16 cellular contexts compared by ENCODE assay signal in the genomic region with DNA sequence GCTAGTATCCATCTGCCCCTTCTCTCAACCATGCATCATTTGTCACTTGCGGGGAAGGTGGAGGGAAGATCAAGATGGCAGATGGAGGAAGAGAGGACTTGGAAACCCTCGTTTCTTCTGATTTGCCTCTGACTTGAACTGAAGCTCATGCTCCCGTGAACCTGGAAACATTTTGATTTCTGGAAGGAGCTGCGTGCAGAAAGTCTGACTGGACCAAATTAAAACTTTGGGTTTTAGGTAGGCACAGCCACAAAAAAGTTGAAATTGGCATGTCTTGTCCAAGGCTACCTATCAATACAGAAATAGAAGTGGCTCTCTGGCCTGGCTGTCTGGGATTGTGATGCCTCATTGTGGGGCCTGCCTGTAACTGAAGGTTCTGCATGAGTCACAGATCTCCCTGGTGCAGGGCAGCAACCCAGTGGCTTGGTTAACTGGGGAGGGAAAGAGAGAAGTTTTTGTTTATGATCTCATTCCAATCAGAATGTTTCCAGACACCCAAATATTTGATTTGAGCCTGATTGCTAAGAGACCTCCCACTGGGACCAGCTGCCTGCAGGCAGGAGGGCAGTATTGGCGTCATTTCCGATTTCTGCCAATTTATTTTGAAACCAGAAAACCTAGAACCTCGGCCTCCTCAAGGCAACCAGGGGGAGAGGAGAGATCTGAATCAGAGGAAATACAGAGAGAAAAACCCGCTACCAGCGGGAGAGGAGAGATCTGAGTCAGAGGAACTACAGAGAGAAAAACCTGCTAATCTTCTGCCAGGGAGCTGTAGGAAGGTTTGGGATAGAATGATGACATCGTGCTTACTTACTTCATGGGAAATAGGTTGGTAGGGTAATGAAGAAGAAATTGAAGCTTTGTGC.
DNase-seq lines count a peak whose midpoint lies in the region; ATAC-seq, FAIRE-seq and TF ChIP-seq lines count a peak whose summit lies in the region.
"Had no signal": no experiment of that assay in that cellular context is flagged by ENCODE, and none has a peak within 500 bp of the region (broad histone marks: within the 10 kb centered on the region; RNA-seq: fewer than 3 reads in every experiment).

No MANE protein-coding gene starts in this region.

- FAIRE-seq in HepG2 (lab: Jason Lieb, UNC), result no peak

- 12% methylated on average over 10 of the region's 10 CpGs for WGBS in HepG2 (ENCODE audit: low lambda C conversion rate)
- WGBS in right lobe of liver (ENCODE audit: insufficient coverage, low coverage, low lambda C conversion rate, missing lambda C conversion rate), result 52% methylated on average over 10 of the region's 10 CpGs
- WGBS in esophagus muscularis mucosa, result 78% methylated on average over 10 of the region's 10 CpGs

- no peak for TF ChIP-seq EP300 in HepG2 (IDR thresholded peaks at IDR 0.05; ENCODE audit: low read depth in 2 of 2, low read length in 2 of 2)
- no peak for TF ChIP-seq EP300 in HepG2 (CRISPR knock-in tag; IDR thresholded peaks at IDR 0.05; ENCODE audit: borderline replicate concordance)
- TF ChIP-seq EP300 in esophagus muscularis mucosa (IDR thresholded peaks at IDR 0.05), result no peak

- CTCF ChIA-PET in HepG2 (lab: Yijun Ruan, JAX; ENCODE audit: low intra/inter-chr PET ratio, low total read pairs), result no interaction called here
- CTCF ChIA-PET in activated CD4-positive, alpha-beta T cell treated with anti-CD3 and anti-CD28 coated beads, Interleukin-2, amount 10 ng/mL, durations not matched to agents 7 days and 5 days (lab: Charles Lee), result no interaction called here

- H3K36me3 Mint-ChIP-seq in activated CD4-positive, alpha-beta T cell treated with anti-CD3 and anti-CD28 coated beads, Interleukin-2, amount 10 ng/mL, durations not matched to agents 7 days and 5 days (ENCODE audit: low read depth), result no peaks in the 10 kb centered on the region

- DNase-seq in HepG2 (ENCODE audit: low spot score) (peak; percentile 1), right lobe of liver (no peak), RPMI7951 (ENCODE audit: low read depth) (peak; percentile 95), esophagus muscularis mucosa (ENCODE audit: extremely low spot score) (peak; percentile 72), SK-N-DZ (ENCODE audit: low spot score) (no peak), GM19238 (ENCODE audit: insufficient read length, low spot score) (no peak)
- no peak for DNase-seq in activated CD4-positive, alpha-beta T cell treated with anti-CD3 and anti-CD28 coated beads, Interleukin-2, amount 10 ng/mL, durations not matched to agents 7 days and 5 days
- DNase-seq: activated T-cell treated with anti-CD3 and anti-CD28 coated beads, Interleukin-2, amount 50 U/mL, for 48 hours; DMS53; effector CD4-positive, alpha-beta T cell; glutamatergic neuron; left colon; spleen; upper lobe of left lung had no signal

- H3K9me3 ChIP-seq in HepG2 (ENCODE audit: low read length) (no peaks in the 10 kb centered on the region), right lobe of liver (no peaks in the 10 kb centered on the region), esophagus muscularis mucosa (no peaks in the 10 kb centered on the region)
- H3K9me3 ChIP-seq: upper lobe of left lung had no signal

- H3K27me3 ChIP-seq in HepG2 (ENCODE audit: control insufficient read depth in 1 of 2, insufficient read depth in 2 of 2, low read length in 2 of 2) (no peaks in the 10 kb centered on the region), right lobe of liver (no peaks in the 10 kb centered on the region), esophagus muscularis mucosa (no peaks in the 10 kb centered on the region)
- H3K27me3 ChIP-seq: spleen, upper lobe of left lung had no signal

- H3K9ac ChIP-seq in HepG2 (ENCODE audit: insufficient read depth, low read depth, low read length), result no peak overlapping the region

- no TSS peak for BruUV-seq in HepG2 (replicated peaks; lab: Mats Ljungman, UMichigan)

- H3K9me3 Mint-ChIP-seq in activated CD4-positive, alpha-beta T cell treated with anti-CD3 and anti-CD28 coated beads, Interleukin-2, amount 10 ng/mL, durations not matched to agents 7 days and 5 days, result peaks cover 14% of the 10 kb centered on the region

- H3K79me2 ChIP-seq in HepG2 (ENCODE audit: insufficient read depth, low read length), result no peaks in the 10 kb centered on the region

- H3K36me3 ChIP-seq in HepG2 (replicated peaks in 1 of 2; ENCODE audit: control insufficient read depth in 1 of 2, insufficient read depth in 2 of 2, low read length in 2 of 2) (no peaks in the 10 kb centered on the region), right lobe of liver (no peaks in the 10 kb centered on the region), esophagus muscularis mucosa (no peaks in the 10 kb centered on the region)
- H3K36me3 ChIP-seq: spleen, upper lobe of left lung had no signal

- TF ChIP-seq CTCF in HepG2 (CRISPR knock-in tag; IDR thresholded peaks at IDR 0.05) (no peak), right lobe of liver (IDR thresholded peaks at IDR 0.05) (no peak), esophagus muscularis mucosa (IDR thresholded peaks at IDR 0.05) (no peak)

- no peak overlapping the region for H3K27ac Mint-ChIP-seq in activated CD4-positive, alpha-beta T cell treated with anti-CD3 and anti-CD28 coated beads, Interleukin-2, amount 10 ng/mL, durations not matched to agents 7 days and 5 days

- no peak for ATAC-seq in HepG2
- ATAC-seq in right lobe of liver, result no peak
- ATAC-seq in GM18517 (IDR thresholded peaks at IDR 0.05; ENCODE audit: unreplicated experiment), result no peak
- ATAC-seq: left colon had no signal

- H3K27ac ChIP-seq in HepG2 (ENCODE audit: extremely low read length, insufficient read depth, low read length) (no peak overlapping the region), right lobe of liver (no peak overlapping the region), esophagus muscularis mucosa (replicated peaks in 1 of 4) (no peak overlapping the region)
- H3K27ac ChIP-seq: spleen, upper lobe of left lung had no signal

- in situ Hi-C loops in HepG2 (cut with HindIII; ENCODE audit: extremely low pct_ligation_motif_present, low pct_unique_long_range_greater_than_20kb), result loop anchor here (25.0 kb wide), 1 partner anchor 602 kb away; no protein-coding TSS in a partner anchor

- no peaks in the 10 kb centered on the region for H3K4me1 Mint-ChIP-seq in activated CD4-positive, alpha-beta T cell treated with anti-CD3 and anti-CD28 coated beads, Interleukin-2, amount 10 ng/mL, durations not matched to agents 7 days and 5 days
- H3K4me1 Mint-ChIP-seq: neural crest cell had no signal

- no peaks in the 10 kb centered on the region for H3K4me1 ChIP-seq in HepG2 (ENCODE audit: insufficient read depth, low read length)
- no peaks in the 10 kb centered on the region for H3K4me1 ChIP-seq in right lobe of liver
- H3K4me1 ChIP-seq in esophagus muscularis mucosa, result no peaks in the 10 kb centered on the region
- H3K4me1 ChIP-seq: spleen, upper lobe of left lung had no signal

- intact Hi-C loops in HepG2 (cut with micrococcal nuclease; ENCODE audit: unreplicated experiment), result no loop called here
- intact Hi-C loops in right lobe of liver (cut with DNase I), result no loop called here
- intact Hi-C loops in esophagus muscularis mucosa (cut with DNase I), result no loop called here

- POLR2A ChIA-PET in HepG2 (lab: Yijun Ruan, JAX), result no interaction called here
- POLR2A ChIA-PET in activated CD4-positive, alpha-beta T cell treated with anti-CD3 and anti-CD28 coated beads, Interleukin-2, amount 10 ng/mL, durations not matched to agents 7 days and 5 days (lab: Charles Lee), result no interaction called here

- no peaks in the 10 kb centered on the region for H3K27me3 Mint-ChIP-seq in activated CD4-positive, alpha-beta T cell treated with anti-CD3 and anti-CD28 coated beads, Interleukin-2, amount 10 ng/mL, durations not matched to agents 7 days and 5 days

- no peak overlapping the region for H2AFZ ChIP-seq in HepG2 (ENCODE audit: low read length)

- TF ChIP-seq RAD21 in HepG2 (CRISPR knock-in tag; IDR thresholded peaks at IDR 0.05), result no peak

- no peak overlapping the region for H3K4me3 ChIP-seq in HepG2 (replicated peaks in 1 of 3; ENCODE audit: insufficient read depth in 1 of 3, low read depth in 2 of 3, low read length in 3 of 3)
- H3K4me3 ChIP-seq in right lobe of liver, result no peak overlapping the region
- H3K4me3 ChIP-seq in esophagus muscularis mucosa, result no peak overlapping the region
- H3K4me3 ChIP-seq: spleen, upper lobe of left lung had no signal

- no peaks in the 10 kb centered on the region for H4K20me1 ChIP-seq in HepG2 (ENCODE audit: insufficient read depth, low read length)

- no peak overlapping the region for H3K4me3 Mint-ChIP-seq in activated CD4-positive, alpha-beta T cell treated with anti-CD3 and anti-CD28 coated beads, Interleukin-2, amount 10 ng/mL, durations not matched to agents 7 days and 5 days
- H3K4me3 Mint-ChIP-seq: neural crest cell had no signal

- no peak overlapping the region for H3K4me2 ChIP-seq in HepG2 (ENCODE audit: low read depth, low read length)

- TF ChIP-seq POLR2A in HepG2 (IDR thresholded peaks at IDR 0.05; ENCODE audit: insufficient read depth in 1 of 2, low read depth in 2 of 2, low read length in 2 of 2) (no peak), right lobe of liver (IDR thresholded peaks at IDR 0.05) (no peak), esophagus muscularis mucosa (IDR thresholded peaks at IDR 0.05; ENCODE audit: low read depth) (no peak)

TF ChIP-seq in HepG2, 621 proteins besides CTCF, POLR2A, EP300 and RAD21:
- TF ChIP-seq, protein P1, sequence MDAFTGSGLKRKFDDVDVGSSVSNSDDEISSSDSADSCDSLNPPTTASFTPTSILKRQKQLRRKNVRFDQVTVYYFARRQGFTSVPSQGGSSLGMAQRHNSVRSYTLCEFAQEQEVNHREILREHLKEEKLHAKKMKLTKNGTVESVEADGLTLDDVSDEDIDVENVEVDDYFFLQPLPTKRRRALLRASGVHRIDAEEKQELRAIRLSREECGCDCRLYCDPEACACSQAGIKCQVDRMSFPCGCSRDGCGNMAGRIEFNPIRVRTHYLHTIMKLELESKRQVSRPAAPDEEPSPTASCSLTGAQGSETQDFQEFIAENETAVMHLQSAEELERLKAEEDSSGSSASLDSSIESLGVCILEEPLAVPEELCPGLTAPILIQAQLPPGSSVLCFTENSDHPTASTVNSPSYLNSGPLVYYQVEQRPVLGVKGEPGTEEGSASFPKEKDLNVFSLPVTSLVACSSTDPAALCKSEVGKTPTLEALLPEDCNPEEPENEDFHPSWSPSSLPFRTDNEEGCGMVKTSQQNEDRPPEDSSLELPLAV (CRISPR knock-in tag; conservative IDR thresholded peaks at IDR 0.05; ENCODE audit: low read depth), result no peak
- TF ChIP-seq TOE1 (CRISPR knock-in tag; IDR thresholded peaks at IDR 0.05), result no peak
- TF ChIP-seq MTF1 (CRISPR knock-in tag; IDR thresholded peaks at IDR 0.05), result no peak
- TF ChIP-seq REPIN1 (CRISPR knock-in tag; IDR thresholded peaks at IDR 0.05; ENCODE audit: borderline replicate concordance, low read depth), result no peak
- TF ChIP-seq FOXJ3 (CRISPR knock-in tag; IDR thresholded peaks at IDR 0.05; ENCODE audit: borderline replicate concordance), result no peak
- TF ChIP-seq ZFP41 (CRISPR knock-in tag; IDR thresholded peaks at IDR 0.05; ENCODE audit: borderline replicate concordance), result no peak
- no peak for TF ChIP-seq FOXM1 (CRISPR knock-in tag; IDR thresholded peaks at IDR 0.05)

Comparison
In these comparisons a context has a peak if more than half of its experiments do, and no peak if none do; other contexts are left out.
1. DNase-seq: peak in HepG2 (single experiment), RPMI7951 (single experiment) and esophagus muscularis mucosa (single experiment); none in right lobe of liver (0 of 3), SK-N-DZ (single experiment), GM19238 (single experiment) and activated CD4-positive, alpha-beta T cell treated with anti-CD3 and anti-CD28 coated beads, Interleukin-2, amount 10 ng/mL, durations not matched to agents 7 days and 5 days (single experiment).